Comparison of ENCODE assay signal across 8 cellular contexts in genomic region chr9:137240841-137241489, GRCh38. TPM values are rescaled to one million over a fixed set of nuclear protein-coding genes. Genes with fewer than 3 reads are reported as not detected.
DNase-seq lines count a peak whose midpoint lies in the region; ATAC-seq and TF ChIP-seq lines count a peak whose summit lies in the region.

Gene TUBB4B (plus strand): TSS chr9:137241287. CDS start chr9:137241361, 74 bp downstream.

- peak; percentile 76 for ATAC-seq in GM19043 (IDR thresholded peaks at IDR 0.05; ENCODE audit: low read depth, unreplicated experiment)
- ATAC-seq in HG03378 (IDR thresholded peaks at IDR 0.05; ENCODE audit: unreplicated experiment): peak; percentile 86

- H3K4me3 ChIP-seq in AG10803 (ENCODE audit: low read length): peak within 1 kb of the TSS; percentile 76

- DNase-seq in AG10803 (ENCODE audit: low read depth): peak; percentile 100
- DNase-seq in NCI-H460 (ENCODE audit: extremely low read depth, low read depth): peak; percentile 100
- peak; percentile 94 for DNase-seq in activated CD4-positive, CD25-positive, alpha-beta regulatory T cell treated with anti-CD3 and anti-CD28 coated beads, Interleukin-2, amount 50 U/mL, for 72 hours
- peak; percentile 97 to 99 for DNase-seq in cerebellar nuclear complex (lab: John Stamatoyannopoulos, UW)
- DNase-seq in islet precursor cell: peak; percentile 100
- DNase-seq in stimulated activated CD4-positive, alpha-beta T cell treated with anti-CD3 and anti-CD28 coated beads, Interleukin-12 subunit alpha, Interleukin-12 subunit beta, amount 100 ng/mL, for 48 hours (ENCODE audit: low read depth in 2 of 3, low spot score in 1 of 3): peak; percentile 94 to 99 (median 97)

- no peak for TF ChIP-seq CTCF in AG10803 (conservative IDR thresholded peaks at IDR 0.05; ENCODE audit: low read length)

RNA-seq across cellular contexts. Expression of gene TUBB4B, which starts in this region (rescaled TPM):
- total RNA-seq in NCI-H460 (2014; rRNA removed; shearing (Covaris generic)): 167 and 171 TPM in 2 replicates
- polyA plus RNA-seq in NCI-H460 (2014; cell fraction: nucleus; rRNA removed): 515 and 625 TPM in 2 replicates

Comparison
In these comparisons a context has a peak if more than half of its experiments do, and no peak if none do; other contexts are left out.
1. Peak in every context shown above with its lines: DNase-seq, ATAC-seq and H3K4me3 ChIP-seq.